In the genomic region with DNA sequence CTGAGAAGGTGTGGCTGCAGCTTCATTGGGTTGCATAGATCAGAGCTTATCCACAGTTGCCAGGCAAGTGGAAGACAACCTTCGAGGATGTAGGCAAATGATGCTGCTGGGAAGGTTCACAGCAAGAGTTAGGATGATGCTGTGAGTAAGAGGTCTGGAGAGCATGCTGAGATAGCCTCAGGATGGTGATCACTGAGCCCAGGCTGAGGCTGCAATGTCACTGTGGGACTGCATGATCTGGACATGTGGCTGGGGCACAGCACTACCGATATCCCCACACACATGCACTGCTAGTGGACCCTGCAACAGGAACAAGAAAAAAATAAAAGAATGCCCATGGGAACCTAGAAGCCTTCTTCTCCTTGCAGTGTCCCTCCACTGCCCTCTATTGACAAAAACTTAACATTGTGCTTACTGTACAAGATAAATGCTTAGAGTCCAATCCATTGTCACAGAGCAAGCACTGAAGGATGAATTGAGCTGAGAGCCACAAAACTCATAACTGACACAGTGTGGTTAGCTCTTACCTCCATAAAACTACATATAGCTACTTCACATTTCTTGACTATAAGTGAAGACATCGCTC, we compare ENCODE assay signal across 1 cellular context.
TF ChIP-seq lines count a peak whose summit lies in the region.

No MANE protein-coding gene starts in this region.

TF ChIP-seq in WTC11, 78 proteins besides CTCF, POLR2A, EP300 and RAD21 (continued from another document):
- TF ChIP-seq, protein P1, sequence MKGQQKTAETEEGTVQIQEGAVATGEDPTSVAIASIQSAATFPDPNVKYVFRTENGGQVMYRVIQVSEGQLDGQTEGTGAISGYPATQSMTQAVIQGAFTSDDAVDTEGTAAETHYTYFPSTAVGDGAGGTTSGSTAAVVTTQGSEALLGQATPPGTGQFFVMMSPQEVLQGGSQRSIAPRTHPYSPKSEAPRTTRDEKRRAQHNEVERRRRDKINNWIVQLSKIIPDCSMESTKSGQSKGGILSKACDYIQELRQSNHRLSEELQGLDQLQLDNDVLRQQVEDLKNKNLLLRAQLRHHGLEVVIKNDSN (CRISPR knock-in tag; IDR thresholded peaks at IDR 0.05): no peak
